Comparison of ENCODE assay signal across 11 cellular contexts in genomic region chr7:77026349-77026748, GRCh38. TPM values are rescaled to one million over a fixed set of nuclear protein-coding genes. Genes with fewer than 3 reads are reported as not detected.
"Had no signal": no experiment of that assay in that cellular context is flagged by ENCODE, and none has a peak within 500 bp of the region (broad histone marks: within the 10 kb centered on the region; RNA-seq: fewer than 3 reads in every experiment).

No MANE protein-coding gene starts in this region.

RNA-seq across cellular contexts. Expression of gene SPDYE17, which starts 5.8 kb away (rescaled TPM):
- total RNA-seq: OCI-LY7, PC-3, PC-9, Peyer's patch, Right ventricle myocardium inferior, Right ventricle myocardium superior, RPMI7951, SJCRH30, SJSA1, SK-MEL-5 had no signal
- polyA plus RNA-seq: SK-N-SH had no signal

RNA-seq across cellular contexts. Expression of gene SPDYE18, which starts 36.0 kb away (rescaled TPM):
- total RNA-seq: PC-3, RPMI7951, SJCRH30, SJSA1 had no signal
